In genomic region chr11:45794169-45794568, GRCh38 we compare ENCODE assay signal across 30 cellular contexts. TPM values are rescaled to one million over a fixed set of nuclear protein-coding genes. Genes with fewer than 3 reads are reported as not detected.
DNase-seq lines count a peak whose midpoint lies in the region; ATAC-seq and TF ChIP-seq lines count a peak whose summit lies in the region.
"Had no signal": no experiment of that assay in that cellular context is flagged by ENCODE, and none has a peak within 500 bp of the region (broad histone marks: within the 10 kb centered on the region; RNA-seq: fewer than 3 reads in every experiment).

No MANE protein-coding gene starts in this region.

- peaks cover 0 to 25% (median 0%) of the 10 kb centered on the region in 7 donors for H3K27me3 ChIP-seq in spleen (replicated peaks in 1 of 7)
- H3K27me3 ChIP-seq: BLaER1, breast epithelium, foreskin keratinocyte, hepatocyte, pancreas, Peyer's patch, upper lobe of left lung had no signal

- no peaks in the 10 kb centered on the region for H3K36me3 ChIP-seq in spleen
- H3K36me3 ChIP-seq: BLaER1, breast epithelium, pancreas, Peyer's patch, upper lobe of left lung had no signal

- no peak for TF ChIP-seq POLR2A in spleen (IDR thresholded peaks at IDR 0.05)

- TF ChIP-seq CTCF in VCaP (conservative IDR thresholded peaks at IDR 0.05), result no peak
- no peak for TF ChIP-seq CTCF in spleen (IDR thresholded peaks at IDR 0.05 in 8 of 11, conservative IDR thresholded peaks at IDR 0.05 in 3 of 11)

- intact Hi-C loops in spleen (cut with DNase I; ENCODE audit: low total_unique reads), result no loop called here

- H3K27ac ChIP-seq in VCaP, result peak overlapping the region; percentile 83
- H3K27ac ChIP-seq in spleen, result no peak overlapping the region
- H3K27ac ChIP-seq: 22Rv1, BLaER1, breast epithelium, epithelial cell of prostate, foreskin keratinocyte, hepatocyte, pancreas, Peyer's patch, upper lobe of left lung had no signal

- H3K9me3 ChIP-seq in spleen, result no peaks in the 10 kb centered on the region
- H3K9me3 ChIP-seq: breast epithelium, pancreas, Peyer's patch, upper lobe of left lung had no signal

- ATAC-seq in GM19351 (IDR thresholded peaks at IDR 0.05; ENCODE audit: unreplicated experiment), result no peak
- ATAC-seq: foreskin keratinocyte; GM12878; natural killer cell; stimulated activated naive CD8-positive, alpha-beta T cell treated with anti-CD3 and anti-CD28 coated beads, Interleukin-15, Interleukin-2, amounts not matched to agents 100 U/mL and 50 U/mL, for 24 hours had no signal

- WGBS in spleen, 5 donors, result 34 to 53% (median 48%) methylated on average over 3 of the region's 3 CpGs

- DNase-seq in NCI-H1417 (lab: John Stamatoyannopoulos, UW), result peak in 2 of 3 experiments; percentile 13 to 40
- no peak for DNase-seq in NCI-H1417 treated with DMSO at 0.1 percent for 48 hours (lab: John Stamatoyannopoulos, UW)
- DNase-seq in NCI-H345 (lab: John Stamatoyannopoulos, UW), result peak; percentile 63
- peak; percentile 23 for DNase-seq in spleen
- DNase-seq in NOMO-1 treated with DMSO at 0.1 percent for 48 hours (lab: John Stamatoyannopoulos, UW; ENCODE audit: unreplicated experiment), result no peak
- no peak for DNase-seq in cerebellar cortex (ENCODE audit: low spot score)
- DNase-seq: activated CD4-positive, alpha-beta T cell treated with anti-CD3 and anti-CD28 coated beads for 1 hour; activated effector memory CD4-positive, alpha-beta T cell treated with Interleukin-2 at 50 U/mL for 16 hours; dermis blood vessel endothelial cell; foreskin keratinocyte; GDM1; H7; islet precursor cell; mesenchymal stem cell; natural killer cell; NCI-H1436; NCI-H524 treated with DMSO at 0.1 percent for 48 hours; pancreas; Peyer's patch; stimulated activated naive CD8-positive, alpha-beta T cell treated with anti-CD3 and anti-CD28 coated beads, Interleukin-15, Interleukin-2, amounts not matched to agents 100 U/mL and 50 U/mL, for 24 hours; T1000 had no signal

- H3K4me1 ChIP-seq in spleen, result no peaks in the 10 kb centered on the region
- H3K4me1 ChIP-seq: BLaER1, foreskin keratinocyte, pancreas, Peyer's patch had no signal

- H3K4me3 ChIP-seq in spleen, result no peak overlapping the region
- H3K4me3 ChIP-seq: BLaER1, breast epithelium, GM12878, hepatocyte, pancreas, Peyer's patch, upper lobe of left lung had no signal

RNA-seq across cellular contexts. Expression of gene SLC35C1, which starts 10.8 kb away (rescaled TPM):
- 10 to 100 TPM in 5 of 7 donors, 1 to 10 TPM in 2; 9.3 to 14.2 (median 12.1) TPM for total RNA-seq in spleen
- polyA plus RNA-seq in spleen, result 1 to 10 TPM; 2.8 to 7.4 (median 4.1) TPM

RNA-seq across cellular contexts. Expression of gene CRY2, which starts 53.1 kb away (rescaled TPM):
- 10 to 100 TPM; 27.1 to 39.2 (median 33.1) TPM for total RNA-seq in spleen
- polyA plus RNA-seq in spleen, result 10 to 100 TPM in 1 of 3 donors, 1 to 10 TPM in 2; 5.6 to 10.9 (median 5.6) TPM

Comparison
In these comparisons a context has a peak if more than half of its experiments do, and no peak if none do; other contexts are left out.
1. DNase-seq: peak in NCI-H1417 (2 of 3), NCI-H345 (single experiment) and spleen (single experiment); none in NCI-H1417 treated with DMSO at 0.1 percent for 48 hours (single experiment), NOMO-1 treated with DMSO at 0.1 percent for 48 hours (single experiment) and cerebellar cortex (single experiment).